In genomic region chr17:21513012-21513570, GRCh38 we compare ENCODE assay signal across 8 cellular contexts.
A peak's percentile ranks its signal among the peaks of the same experiment; 100 is the strongest.
DNase-seq lines count a peak whose midpoint lies in the region; ATAC-seq and TF ChIP-seq lines count a peak whose summit lies in the region.

No MANE protein-coding gene starts in this region.

- peaks cover 28% of the 10 kb centered on the region for H3K27me3 Mint-ChIP-seq in neural crest cell (ENCODE audit: low read depth)

- no peak overlapping the region for H3K4me3 ChIP-seq in fibroblast of pulmonary artery (replicated peaks; ENCODE audit: low read depth, low read length)

- ATAC-seq in HG03520 (IDR thresholded peaks at IDR 0.05; ENCODE audit: unreplicated experiment): no peak

- peak; percentile 36 for DNase-seq in GDM1 (lab: John Stamatoyannopoulos, UW)
- peak; percentile 59 for DNase-seq in HT-29 (ENCODE audit: low spot score)
- DNase-seq in RWPE1 (ENCODE audit: low spot score): peak; percentile 89
- DNase-seq in activated T-helper 1 cell treated with anti-CD3 and anti-CD28 coated beads, Interleukin-2, amount 50 U/mL, for 16 hours (ENCODE audit: low read depth in 1 of 2, low spot score in 1 of 2): peak; percentile 48 to 56
- peak; percentile 77 for DNase-seq in fibroblast of pulmonary artery (ENCODE audit: low read depth)
- DNase-seq in neural crest cell (ENCODE audit: low read depth, low spot score): peak; percentile 83
- DNase-seq in stimulated activated naive CD4-positive, alpha-beta T cell treated with Interleukin-2 at 50 U/mL for 16 hours (lab: John Stamatoyannopoulos, UW): peak; percentile 68

- H3K27ac Mint-ChIP-seq in neural crest cell (ENCODE audit: unreplicated experiment): no peak overlapping the region

- peak overlapping the region; percentile 52 for H3K4me3 Mint-ChIP-seq in neural crest cell

- POLR2A ChIA-PET in RWPE1 (lab: Yijun Ruan, JAX; ENCODE audit: low non-redundant PET): no interaction called here

- peaks cover 30% of the 10 kb centered on the region for H3K4me1 Mint-ChIP-seq in neural crest cell

- H3K9me3 Mint-ChIP-seq in neural crest cell: no peaks in the 10 kb centered on the region

- H3K36me3 Mint-ChIP-seq in neural crest cell (ENCODE audit: low read depth): no peaks in the 10 kb centered on the region

- TF ChIP-seq CTCF in RWPE1 (conservative IDR thresholded peaks at IDR 0.05; ENCODE audit: low read depth): peak; percentile 75
- TF ChIP-seq CTCF in fibroblast of pulmonary artery (IDR thresholded peaks at IDR 0.05; ENCODE audit: low read length, missing control alignments): peak; percentile 66
- TF ChIP-seq CTCF in neural crest cell (conservative IDR thresholded peaks at IDR 0.05): peak; percentile 83

- H3K27ac ChIP-seq in RWPE1: no peak overlapping the region

- CTCF ChIA-PET in RWPE1 (lab: Yijun Ruan, JAX): interaction anchor here (0.5 to 3.1 kb wide), 10 partner anchors 14 to 394 kb away, joined by 3 to 58 read pairs (median 4); no protein-coding TSS in a partner anchor

Comparison
In these comparisons a context has a peak if more than half of its experiments do, and no peak if none do; other contexts are left out.
1. DNase-seq: peak in every context shown above with its lines; median percentile 89 in RWPE1; 83 in neural crest cell; 77 in fibroblast of pulmonary artery; 68 in stimulated activated naive CD4-positive, alpha-beta T cell treated with Interleukin-2 at 50 U/mL for 16 hours; 59 in HT-29; 52 in activated T-helper 1 cell treated with anti-CD3 and anti-CD28 coated beads, Interleukin-2, amount 50 U/mL, for 16 hours; 36 in GDM1.